In genomic region chr16:14680396-14680795, GRCh38 we compare ENCODE assay signal across 2 cellular contexts. TPM values are rescaled to one million over a fixed set of nuclear protein-coding genes. Genes with fewer than 3 reads are reported as not detected.
"Had no signal": no experiment of that assay in that cellular context is flagged by ENCODE, and none has a peak within 500 bp of the region (broad histone marks: within the 10 kb centered on the region; RNA-seq: fewer than 3 reads in every experiment).

No MANE protein-coding gene starts in this region.

RNA-seq across cellular contexts. Expression of gene PLA2G10, which starts 13.7 kb away (rescaled TPM):
- total RNA-seq: G401, GM12878 had no signal
- polyA plus RNA-seq: GM12878 had no signal
